ENCODE assay signal across 1 cellular context in the genomic region with DNA sequence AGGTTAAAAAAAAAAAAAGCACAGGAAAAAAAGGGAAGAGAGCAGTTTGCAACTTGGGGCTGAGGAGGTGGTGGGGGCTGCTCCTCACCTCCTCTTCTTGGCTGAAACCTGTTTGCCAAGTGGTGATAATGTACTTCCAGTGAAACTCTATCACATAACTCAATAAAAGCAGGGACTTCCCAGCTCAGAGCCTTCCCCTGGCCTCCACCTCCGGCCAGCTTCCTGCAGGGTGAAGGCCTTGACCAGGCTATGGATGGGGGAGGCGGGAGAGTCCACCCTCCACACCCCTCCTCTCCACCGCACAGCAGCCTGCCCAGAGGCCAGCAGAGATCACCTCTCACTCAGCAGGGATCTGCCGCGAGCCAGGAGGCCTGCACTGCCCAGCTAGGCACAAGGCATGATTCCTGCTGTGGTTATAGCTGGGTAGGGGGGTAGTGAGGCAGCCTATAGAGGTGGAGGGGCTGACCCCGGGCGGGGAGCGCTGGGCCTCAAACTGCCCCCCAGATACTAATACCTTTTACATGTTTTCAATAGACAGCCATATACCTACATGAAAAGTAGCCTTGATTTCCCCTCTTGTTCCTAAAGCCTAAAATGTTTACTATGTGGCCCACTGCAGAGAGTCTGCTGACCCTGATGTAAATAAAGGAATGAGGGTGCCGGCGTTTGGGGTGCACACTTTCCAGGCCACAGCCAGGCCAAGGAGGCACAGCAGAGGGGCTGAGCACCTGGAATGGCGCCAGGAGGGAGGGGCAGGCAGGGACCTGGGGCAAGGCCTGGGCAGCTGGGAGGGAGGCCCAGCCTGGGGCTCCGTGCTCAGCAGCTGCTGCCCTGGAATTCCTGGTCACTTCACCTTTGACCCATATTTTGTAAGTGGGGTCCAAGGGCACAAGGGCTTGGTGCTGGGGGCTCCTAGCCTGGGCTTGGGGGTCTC.
A peak's percentile ranks its signal among the peaks of the same experiment; 100 is the strongest.
TF ChIP-seq lines count a peak whose summit lies in the region.

No MANE protein-coding gene starts in this region.

TF ChIP-seq in HepG2, 621 proteins besides CTCF, POLR2A, EP300 and RAD21 (continued from another document and continues in another):
- TF ChIP-seq, protein P1, sequence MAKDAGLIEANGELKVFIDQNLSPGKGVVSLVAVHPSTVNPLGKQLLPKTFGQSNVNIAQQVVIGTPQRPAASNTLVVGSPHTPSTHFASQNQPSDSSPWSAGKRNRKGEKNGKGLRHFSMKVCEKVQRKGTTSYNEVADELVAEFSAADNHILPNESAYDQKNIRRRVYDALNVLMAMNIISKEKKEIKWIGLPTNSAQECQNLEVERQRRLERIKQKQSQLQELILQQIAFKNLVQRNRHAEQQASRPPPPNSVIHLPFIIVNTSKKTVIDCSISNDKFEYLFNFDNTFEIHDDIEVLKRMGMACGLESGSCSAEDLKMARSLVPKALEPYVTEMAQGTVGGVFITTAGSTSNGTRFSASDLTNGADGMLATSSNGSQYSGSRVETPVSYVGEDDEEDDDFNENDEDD (CRISPR knock-in tag; IDR thresholded peaks at IDR 0.05; ENCODE audit: borderline replicate concordance): no peak
- TF ChIP-seq ZNF292 (CRISPR knock-in tag; IDR thresholded peaks at IDR 0.05; ENCODE audit: borderline replicate concordance, low read depth) (peak; percentile 75), ZNF564 (CRISPR knock-in tag; IDR thresholded peaks at IDR 0.05) (no peak), ARID3A (IDR thresholded peaks at IDR 0.05; ENCODE audit: low read depth, low read length) (no peak), ZNF180 (CRISPR knock-in tag; IDR thresholded peaks at IDR 0.05; ENCODE audit: borderline replicate concordance, low read depth) (no peak), TAF15 (IDR thresholded peaks at IDR 0.05; ENCODE audit: low read depth, low read length, poor library complexity, severe bottlenecking) (no peak), UBTF (CRISPR knock-in tag; IDR thresholded peaks at IDR 0.05) (peak; percentile 84), ZNF34 (CRISPR knock-in tag; IDR thresholded peaks at IDR 0.05; ENCODE audit: borderline replicate concordance) (0 out of 2 replicates have a peak, but pooled peaks have one; percentile 41), TOPORS (CRISPR knock-in tag; IDR thresholded peaks at IDR 0.05) (no peak), HBP1 (CRISPR knock-in tag; IDR thresholded peaks at IDR 0.05; ENCODE audit: low read depth) (no peak), REL (CRISPR knock-in tag; conservative IDR thresholded peaks at IDR 0.05) (no peak), ZNF563 (CRISPR knock-in tag; IDR thresholded peaks at IDR 0.05) (peak; percentile 65; the same call in 1 of the 2 replicates), RARA (CRISPR knock-in tag; IDR thresholded peaks at IDR 0.05) (peak; percentile 87), FOXC1 (CRISPR knock-in tag; IDR thresholded peaks at IDR 0.05; ENCODE audit: borderline replicate concordance) (no peak; the same call in 1 of the 2 replicates), HNRNPL (IDR thresholded peaks at IDR 0.05; ENCODE audit: low read depth, low read length) (peak; percentile 50; the same call in 1 of the 2 replicates), TBL1XR1 (IDR thresholded peaks at IDR 0.05; ENCODE audit: borderline replicate concordance, low read length, partially characterized antibody) (peak; percentile 40), CEBPB (IDR thresholded peaks at IDR 0.05; ENCODE audit: borderline replicate concordance, low read depth, low read length) (no peak), TBX2 (CRISPR knock-in tag; IDR thresholded peaks at IDR 0.05; ENCODE audit: borderline replicate concordance) (peak; percentile 58; the same call in 1 of the 2 replicates), ZNF782 (CRISPR knock-in tag; IDR thresholded peaks at IDR 0.05; ENCODE audit: borderline replicate concordance) (no peak), KLF12 (CRISPR knock-in tag; IDR thresholded peaks at IDR 0.05; ENCODE audit: borderline replicate concordance) (peak; percentile 70; the same call in 1 of the 2 replicates), ZNF850 (CRISPR knock-in tag; conservative IDR thresholded peaks at IDR 0.05) (no peak), ZC3H13 (CRISPR knock-in tag; IDR thresholded peaks at IDR 0.05) (no peak), ZNF768 (CRISPR knock-in tag; IDR thresholded peaks at IDR 0.05) (0 out of 2 replicates have a peak, but pooled peaks have one; percentile 48), KDM5A (IDR thresholded peaks at IDR 0.05; ENCODE audit: borderline replicate concordance, low read length) (no peak), ZNF160 (CRISPR knock-in tag; IDR thresholded peaks at IDR 0.05) (no peak)
- TF ChIP-seq, protein P2, sequence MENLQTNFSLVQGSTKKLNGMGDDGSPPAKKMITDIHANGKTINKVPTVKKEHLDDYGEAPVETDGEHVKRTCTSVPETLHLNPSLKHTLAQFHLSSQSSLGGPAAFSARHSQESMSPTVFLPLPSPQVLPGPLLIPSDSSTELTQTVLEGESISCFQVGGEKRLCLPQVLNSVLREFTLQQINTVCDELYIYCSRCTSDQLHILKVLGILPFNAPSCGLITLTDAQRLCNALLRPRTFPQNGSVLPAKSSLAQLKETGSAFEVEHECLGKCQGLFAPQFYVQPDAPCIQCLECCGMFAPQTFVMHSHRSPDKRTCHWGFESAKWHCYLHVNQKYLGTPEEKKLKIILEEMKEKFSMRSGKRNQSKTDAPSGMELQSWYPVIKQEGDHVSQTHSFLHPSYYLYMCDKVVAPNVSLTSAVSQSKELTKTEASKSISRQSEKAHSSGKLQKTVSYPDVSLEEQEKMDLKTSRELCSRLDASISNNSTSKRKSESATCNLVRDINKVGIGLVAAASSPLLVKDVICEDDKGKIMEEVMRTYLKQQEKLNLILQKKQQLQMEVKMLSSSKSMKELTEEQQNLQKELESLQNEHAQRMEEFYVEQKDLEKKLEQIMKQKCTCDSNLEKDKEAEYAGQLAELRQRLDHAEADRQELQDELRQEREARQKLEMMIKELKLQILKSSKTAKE (CRISPR knock-in tag; IDR thresholded peaks at IDR 0.05; ENCODE audit: borderline replicate concordance): peak; percentile 70; the same call in 1 of the 2 replicates
- TF ChIP-seq, protein P3, sequence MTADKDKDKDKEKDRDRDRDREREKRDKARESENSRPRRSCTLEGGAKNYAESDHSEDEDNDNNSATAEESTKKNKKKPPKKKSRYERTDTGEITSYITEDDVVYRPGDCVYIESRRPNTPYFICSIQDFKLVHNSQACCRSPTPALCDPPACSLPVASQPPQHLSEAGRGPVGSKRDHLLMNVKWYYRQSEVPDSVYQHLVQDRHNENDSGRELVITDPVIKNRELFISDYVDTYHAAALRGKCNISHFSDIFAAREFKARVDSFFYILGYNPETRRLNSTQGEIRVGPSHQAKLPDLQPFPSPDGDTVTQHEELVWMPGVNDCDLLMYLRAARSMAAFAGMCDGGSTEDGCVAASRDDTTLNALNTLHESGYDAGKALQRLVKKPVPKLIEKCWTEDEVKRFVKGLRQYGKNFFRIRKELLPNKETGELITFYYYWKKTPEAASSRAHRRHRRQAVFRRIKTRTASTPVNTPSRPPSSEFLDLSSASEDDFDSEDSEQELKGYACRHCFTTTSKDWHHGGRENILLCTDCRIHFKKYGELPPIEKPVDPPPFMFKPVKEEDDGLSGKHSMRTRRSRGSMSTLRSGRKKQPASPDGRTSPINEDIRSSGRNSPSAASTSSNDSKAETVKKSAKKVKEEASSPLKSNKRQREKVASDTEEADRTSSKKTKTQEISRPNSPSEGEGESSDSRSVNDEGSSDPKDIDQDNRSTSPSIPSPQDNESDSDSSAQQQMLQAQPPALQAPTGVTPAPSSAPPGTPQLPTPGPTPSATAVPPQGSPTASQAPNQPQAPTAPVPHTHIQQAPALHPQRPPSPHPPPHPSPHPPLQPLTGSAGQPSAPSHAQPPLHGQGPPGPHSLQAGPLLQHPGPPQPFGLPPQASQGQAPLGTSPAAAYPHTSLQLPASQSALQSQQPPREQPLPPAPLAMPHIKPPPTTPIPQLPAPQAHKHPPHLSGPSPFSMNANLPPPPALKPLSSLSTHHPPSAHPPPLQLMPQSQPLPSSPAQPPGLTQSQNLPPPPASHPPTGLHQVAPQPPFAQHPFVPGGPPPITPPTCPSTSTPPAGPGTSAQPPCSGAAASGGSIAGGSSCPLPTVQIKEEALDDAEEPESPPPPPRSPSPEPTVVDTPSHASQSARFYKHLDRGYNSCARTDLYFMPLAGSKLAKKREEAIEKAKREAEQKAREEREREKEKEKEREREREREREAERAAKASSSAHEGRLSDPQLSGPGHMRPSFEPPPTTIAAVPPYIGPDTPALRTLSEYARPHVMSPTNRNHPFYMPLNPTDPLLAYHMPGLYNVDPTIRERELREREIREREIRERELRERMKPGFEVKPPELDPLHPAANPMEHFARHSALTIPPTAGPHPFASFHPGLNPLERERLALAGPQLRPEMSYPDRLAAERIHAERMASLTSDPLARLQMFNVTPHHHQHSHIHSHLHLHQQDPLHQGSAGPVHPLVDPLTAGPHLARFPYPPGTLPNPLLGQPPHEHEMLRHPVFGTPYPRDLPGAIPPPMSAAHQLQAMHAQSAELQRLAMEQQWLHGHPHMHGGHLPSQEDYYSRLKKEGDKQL (CRISPR knock-in tag; IDR thresholded peaks at IDR 0.05; ENCODE audit: low read depth): no peak
- TF ChIP-seq, protein P4, sequence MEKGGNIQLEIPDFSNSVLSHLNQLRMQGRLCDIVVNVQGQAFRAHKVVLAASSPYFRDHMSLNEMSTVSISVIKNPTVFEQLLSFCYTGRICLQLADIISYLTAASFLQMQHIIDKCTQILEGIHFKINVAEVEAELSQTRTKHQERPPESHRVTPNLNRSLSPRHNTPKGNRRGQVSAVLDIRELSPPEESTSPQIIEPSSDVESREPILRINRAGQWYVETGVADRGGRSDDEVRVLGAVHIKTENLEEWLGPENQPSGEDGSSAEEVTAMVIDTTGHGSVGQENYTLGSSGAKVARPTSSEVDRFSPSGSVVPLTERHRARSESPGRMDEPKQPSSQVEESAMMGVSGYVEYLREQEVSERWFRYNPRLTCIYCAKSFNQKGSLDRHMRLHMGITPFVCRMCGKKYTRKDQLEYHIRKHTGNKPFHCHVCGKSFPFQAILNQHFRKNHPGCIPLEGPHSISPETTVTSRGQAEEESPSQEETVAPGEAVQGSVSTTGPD (CRISPR knock-in tag; IDR thresholded peaks at IDR 0.05): no peak
- TF ChIP-seq, protein P5, sequence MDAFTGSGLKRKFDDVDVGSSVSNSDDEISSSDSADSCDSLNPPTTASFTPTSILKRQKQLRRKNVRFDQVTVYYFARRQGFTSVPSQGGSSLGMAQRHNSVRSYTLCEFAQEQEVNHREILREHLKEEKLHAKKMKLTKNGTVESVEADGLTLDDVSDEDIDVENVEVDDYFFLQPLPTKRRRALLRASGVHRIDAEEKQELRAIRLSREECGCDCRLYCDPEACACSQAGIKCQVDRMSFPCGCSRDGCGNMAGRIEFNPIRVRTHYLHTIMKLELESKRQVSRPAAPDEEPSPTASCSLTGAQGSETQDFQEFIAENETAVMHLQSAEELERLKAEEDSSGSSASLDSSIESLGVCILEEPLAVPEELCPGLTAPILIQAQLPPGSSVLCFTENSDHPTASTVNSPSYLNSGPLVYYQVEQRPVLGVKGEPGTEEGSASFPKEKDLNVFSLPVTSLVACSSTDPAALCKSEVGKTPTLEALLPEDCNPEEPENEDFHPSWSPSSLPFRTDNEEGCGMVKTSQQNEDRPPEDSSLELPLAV (CRISPR knock-in tag; conservative IDR thresholded peaks at IDR 0.05; ENCODE audit: low read depth): no peak
- TF ChIP-seq, protein P6, sequence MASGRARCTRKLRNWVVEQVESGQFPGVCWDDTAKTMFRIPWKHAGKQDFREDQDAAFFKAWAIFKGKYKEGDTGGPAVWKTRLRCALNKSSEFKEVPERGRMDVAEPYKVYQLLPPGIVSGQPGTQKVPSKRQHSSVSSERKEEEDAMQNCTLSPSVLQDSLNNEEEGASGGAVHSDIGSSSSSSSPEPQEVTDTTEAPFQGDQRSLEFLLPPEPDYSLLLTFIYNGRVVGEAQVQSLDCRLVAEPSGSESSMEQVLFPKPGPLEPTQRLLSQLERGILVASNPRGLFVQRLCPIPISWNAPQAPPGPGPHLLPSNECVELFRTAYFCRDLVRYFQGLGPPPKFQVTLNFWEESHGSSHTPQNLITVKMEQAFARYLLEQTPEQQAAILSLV (CRISPR knock-in tag; IDR thresholded peaks at IDR 0.05; ENCODE audit: borderline replicate concordance): no peak; the same call in 1 of the 2 replicates
